9 cellular contexts compared by ENCODE assay signal in the genomic region with DNA sequence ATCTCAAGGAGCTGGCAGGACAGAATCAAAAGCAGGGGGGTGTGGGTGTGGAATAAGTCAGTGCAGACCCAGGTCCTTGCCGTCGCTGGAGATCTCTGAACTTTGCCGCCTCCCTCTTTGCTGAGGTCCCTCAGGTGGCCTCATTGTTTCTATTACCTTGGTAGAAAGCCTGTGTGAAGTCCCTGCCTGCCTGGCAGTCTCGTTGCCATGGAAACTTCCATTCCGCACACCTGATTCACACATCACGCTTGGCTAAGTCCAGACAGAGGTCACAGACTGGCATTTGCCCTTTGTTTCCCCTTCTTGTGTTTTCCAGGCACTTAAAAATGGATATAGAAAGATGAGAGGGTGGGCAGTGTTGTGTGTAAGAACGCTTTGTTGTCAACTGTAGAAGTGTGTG.
DNase-seq lines count a peak whose midpoint lies in the region; ATAC-seq, FAIRE-seq and TF ChIP-seq lines count a peak whose summit lies in the region.
"Had no signal": no experiment of that assay in that cellular context is flagged by ENCODE, and none has a peak within 500 bp of the region (broad histone marks: within the 10 kb centered on the region; RNA-seq: fewer than 3 reads in every experiment).

No MANE protein-coding gene starts in this region.

- no peak for DNase-seq in activated CD4-positive, alpha-beta T cell treated with anti-CD3 and anti-CD28 coated beads, Interleukin-2, amount 10 ng/mL, durations not matched to agents 7 days and 5 days
- no peak for DNase-seq in activated CD4-positive, alpha-beta T cell treated with anti-CD3 and anti-CD28 coated beads for 1 hour
- DNase-seq in dermis blood vessel endothelial cell (peak; percentile 92), transverse colon (no peak), GM19239 (ENCODE audit: insufficient read length, low spot score) (no peak)
- DNase-seq in stimulated activated naive B cell treated with anti-CD40 and anti-IgM and Interleukin-4, amounts not matched to agents 10 μg/mL and 1 μg/mL and 100 μg/mL, for 72 hours: peak; percentile 38
- DNase-seq in central memory CD4-positive, alpha-beta T cell: no peak

- no peaks in the 10 kb centered on the region for H3K4me1 ChIP-seq in transverse colon

- H3K27ac ChIP-seq in KOPT-K1 (ENCODE audit: low read depth, low read length, poor library complexity, severe bottlenecking): peak overlapping the region; percentile 72
- no peak overlapping the region for H3K27ac ChIP-seq in transverse colon

- TF ChIP-seq EP300 in transverse colon (IDR thresholded peaks at IDR 0.05; ENCODE audit: low read depth): no peak

- 53 to 56% methylated on average over 7 of the region's 7 CpGs for WGBS in transverse colon (ENCODE audit: low coverage in 1 of 2), 2 donors

- no peak for TF ChIP-seq CTCF in transverse colon (IDR thresholded peaks at IDR 0.05)

- H3K27me3 ChIP-seq in transverse colon: no peaks in the 10 kb centered on the region

- TF ChIP-seq POLR2A in transverse colon (IDR thresholded peaks at IDR 0.05): no peak

- H3K27me3 Mint-ChIP-seq in activated CD4-positive, alpha-beta T cell treated with anti-CD3 and anti-CD28 coated beads, Interleukin-2, amount 10 ng/mL, durations not matched to agents 7 days and 5 days: no peaks in the 10 kb centered on the region
- no peaks in the 10 kb centered on the region for H3K27me3 Mint-ChIP-seq in stimulated activated naive B cell treated with anti-CD40 and anti-IgM and Interleukin-4, amounts not matched to agents 10 μg/mL and 1 μg/mL and 100 μg/mL, for 72 hours

- CTCF ChIA-PET in activated CD4-positive, alpha-beta T cell treated with anti-CD3 and anti-CD28 coated beads, Interleukin-2, amount 10 ng/mL, durations not matched to agents 7 days and 5 days (lab: Charles Lee): interaction anchor here (0.7 kb wide), 1 partner anchor 1109 kb away, joined by 3 read pairs; no protein-coding TSS in a partner anchor

- H3K4me3 Mint-ChIP-seq in activated CD4-positive, alpha-beta T cell treated with anti-CD3 and anti-CD28 coated beads, Interleukin-2, amount 10 ng/mL, durations not matched to agents 7 days and 5 days: no peak overlapping the region
- H3K4me3 Mint-ChIP-seq in stimulated activated naive B cell treated with anti-CD40 and anti-IgM and Interleukin-4, amounts not matched to agents 10 μg/mL and 1 μg/mL and 100 μg/mL, for 72 hours: peak overlapping the region in 1 of 2 donors; percentile 54

- peaks cover 31% of the 10 kb centered on the region for H3K9me3 ChIP-seq in KOPT-K1 (ENCODE audit: insufficient read depth, low read length, poor library complexity, severe bottlenecking)
- H3K9me3 ChIP-seq in transverse colon: peaks cover 0 to 12% of the 10 kb centered on the region in 2 donors

- H3K36me3 ChIP-seq in KOPT-K1 (ENCODE audit: insufficient read depth, low read length) (peaks cover 82% of the 10 kb centered on the region), transverse colon (no peaks in the 10 kb centered on the region)

- intact Hi-C loops in transverse colon (cut with DNase I; ENCODE audit: low total_unique reads): no loop called here

- POLR2A ChIA-PET in activated CD4-positive, alpha-beta T cell treated with anti-CD3 and anti-CD28 coated beads, Interleukin-2, amount 10 ng/mL, durations not matched to agents 7 days and 5 days (lab: Charles Lee): no interaction called here

- peak; percentile 92 to 93 for ATAC-seq in stimulated activated naive B cell treated with anti-CD40 and anti-IgM and Interleukin-4, amounts not matched to agents 10 μg/mL and 1 μg/mL and 100 μg/mL, for 72 hours (replicated peaks)
- ATAC-seq: naive thymus-derived CD4-positive, alpha-beta T cell had no signal

- H3K27ac Mint-ChIP-seq in activated CD4-positive, alpha-beta T cell treated with anti-CD3 and anti-CD28 coated beads, Interleukin-2, amount 10 ng/mL, durations not matched to agents 7 days and 5 days: peak overlapping the region; percentile 54
- H3K27ac Mint-ChIP-seq in stimulated activated naive B cell treated with anti-CD40 and anti-IgM and Interleukin-4, amounts not matched to agents 10 μg/mL and 1 μg/mL and 100 μg/mL, for 72 hours: peak overlapping the region; percentile 11

- H3K36me3 Mint-ChIP-seq in activated CD4-positive, alpha-beta T cell treated with anti-CD3 and anti-CD28 coated beads, Interleukin-2, amount 10 ng/mL, durations not matched to agents 7 days and 5 days (ENCODE audit: low read depth): no peaks in the 10 kb centered on the region
- peaks cover 2 to 3% of the 10 kb centered on the region in 2 donors for H3K36me3 Mint-ChIP-seq in stimulated activated naive B cell treated with anti-CD40 and anti-IgM and Interleukin-4, amounts not matched to agents 10 μg/mL and 1 μg/mL and 100 μg/mL, for 72 hours

- no peak for FAIRE-seq in GM19239 (lab: Jason Lieb, UNC)

- H3K4me1 Mint-ChIP-seq in activated CD4-positive, alpha-beta T cell treated with anti-CD3 and anti-CD28 coated beads, Interleukin-2, amount 10 ng/mL, durations not matched to agents 7 days and 5 days: peaks cover 2% of the 10 kb centered on the region
- H3K4me1 Mint-ChIP-seq in stimulated activated naive B cell treated with anti-CD40 and anti-IgM and Interleukin-4, amounts not matched to agents 10 μg/mL and 1 μg/mL and 100 μg/mL, for 72 hours: peaks cover 6 to 10% of the 10 kb centered on the region in 2 donors

- no peak overlapping the region for H3K4me3 ChIP-seq in transverse colon

- in situ Hi-C loops in transverse colon (cut with MboI; ENCODE audit: low pct_ligation_motif_present in 1 of 4, low pct_unique_long_range_greater_than_20kb in 1 of 4, low sequenced_read_pairs in 3 of 4): no loop called here

- peaks cover 10% of the 10 kb centered on the region for H3K9me3 Mint-ChIP-seq in activated CD4-positive, alpha-beta T cell treated with anti-CD3 and anti-CD28 coated beads, Interleukin-2, amount 10 ng/mL, durations not matched to agents 7 days and 5 days
- peaks cover 5 to 8% of the 10 kb centered on the region in 2 donors for H3K9me3 Mint-ChIP-seq in stimulated activated naive B cell treated with anti-CD40 and anti-IgM and Interleukin-4, amounts not matched to agents 10 μg/mL and 1 μg/mL and 100 μg/mL, for 72 hours

Comparison
In these comparisons a context has a peak if more than half of its experiments do, and no peak if none do; other contexts are left out.
1. DNase-seq: peak in dermis blood vessel endothelial cell (single experiment) and stimulated activated naive B cell treated with anti-CD40 and anti-IgM and Interleukin-4, amounts not matched to agents 10 μg/mL and 1 μg/mL and 100 μg/mL, for 72 hours (single experiment); none in activated CD4-positive, alpha-beta T cell treated with anti-CD3 and anti-CD28 coated beads, Interleukin-2, amount 10 ng/mL, durations not matched to agents 7 days and 5 days (single experiment), activated CD4-positive, alpha-beta T cell treated with anti-CD3 and anti-CD28 coated beads for 1 hour (single experiment), transverse colon (single experiment), GM19239 (single experiment) and central memory CD4-positive, alpha-beta T cell (single experiment).